Comparison of ENCODE assay signal across 22 cellular contexts in genomic region chr5:179237770-179238627, GRCh38.
DNase-seq lines count a peak whose midpoint lies in the region; TF ChIP-seq lines count a peak whose summit lies in the region.
"Had no signal": no experiment of that assay in that cellular context is flagged by ENCODE, and none has a peak within 500 bp of the region (broad histone marks: within the 10 kb centered on the region; RNA-seq: fewer than 3 reads in every experiment).

No MANE protein-coding gene starts in this region.

- 95% methylated on average over 21 of the region's 26 CpGs for WGBS in suprapubic skin

- TF ChIP-seq CTCF in Peyer's patch (IDR thresholded peaks at IDR 0.05), result no peak
- no peak for TF ChIP-seq CTCF in suprapubic skin (IDR thresholded peaks at IDR 0.05)

- H3K9me3 ChIP-seq in Peyer's patch (no peaks in the 10 kb centered on the region), suprapubic skin (no peaks in the 10 kb centered on the region)
- H3K9me3 ChIP-seq: HAP-1, thyroid gland had no signal

- H3K4me3 ChIP-seq in Peyer's patch, result no peak overlapping the region
- no peak overlapping the region for H3K4me3 ChIP-seq in suprapubic skin
- H3K4me3 ChIP-seq: HAP-1, hepatocyte, left lung, thyroid gland had no signal

- no peak overlapping the region for H3K27ac ChIP-seq in Peyer's patch
- no peak overlapping the region for H3K27ac ChIP-seq in suprapubic skin
- H3K27ac ChIP-seq: 22Rv1, hepatocyte, left lung, thyroid gland had no signal

- H3K36me3 ChIP-seq in Peyer's patch (no peaks in the 10 kb centered on the region), suprapubic skin (no peaks in the 10 kb centered on the region)
- H3K36me3 ChIP-seq: HAP-1, left lung, thyroid gland had no signal

- H3K4me1 ChIP-seq in Peyer's patch (no peaks in the 10 kb centered on the region), suprapubic skin (peaks cover 13% of the 10 kb centered on the region)
- H3K4me1 ChIP-seq: HAP-1, thyroid gland had no signal

- H3K27me3 ChIP-seq in Peyer's patch (no peaks in the 10 kb centered on the region), suprapubic skin (no peaks in the 10 kb centered on the region)
- H3K27me3 ChIP-seq: hepatocyte, thyroid gland had no signal

- TF ChIP-seq POLR2A in Peyer's patch (IDR thresholded peaks at IDR 0.05) (no peak), suprapubic skin (IDR thresholded peaks at IDR 0.05) (no peak), erythroblast (IDR thresholded peaks at IDR 0.05; ENCODE audit: low read length) (no peak)

- TF ChIP-seq EP300 in suprapubic skin (IDR thresholded peaks at IDR 0.05), result no peak

- DNase-seq in activated CD8-positive, alpha-beta memory T cell treated with anti-CD3 and anti-CD28 coated beads for 24 hours, result peak; percentile 26
- DNase-seq in activated CD8-positive, alpha-beta memory T cell treated with anti-CD3 and anti-CD28 coated beads, Interleukin-2, amount 50 U/mL, for 4 hours, result no peak
- DNase-seq in Peyer's patch (peak in 2 of 3 donors; percentile 29 to 40), mesenteric fat pad (ENCODE audit: low spot score) (peak; percentile 86), suprapubic skin (ENCODE audit: low spot score in 2 of 2) (peak; percentile 27 to 77), erythroblast (lab: John Stamatoyannopoulos, UW) (no peak), NCI-H446 (lab: John Stamatoyannopoulos, UW) (no peak)
- no peak for DNase-seq in stimulated activated naive CD4-positive, alpha-beta T cell (lab: John Stamatoyannopoulos, UW)
- DNase-seq: activated CD4-positive, alpha-beta T cell treated with anti-CD3 and anti-CD28 coated beads, Interleukin-2, amount 50 U/mL, for 48 hours; activated gamma-delta T cell treated with Interleukin-2 at 50 U/mL for 16 hours; Calu3; caudate nucleus; DND-41; left lung; NCI-H1105; NCI-H187 treated with DMSO at 0.1 percent for 48 hours; NCI-H2227 treated with DMSO at 0.1 percent for 48 hours; NCI-H748 treated with DMSO at 0.1 percent for 48 hours; thyroid gland had no signal

Comparison
In these comparisons a context has a peak if more than half of its experiments do, and no peak if none do; other contexts are left out.
1. DNase-seq: peak in activated CD8-positive, alpha-beta memory T cell treated with anti-CD3 and anti-CD28 coated beads for 24 hours (single experiment), Peyer's patch (2 of 3), mesenteric fat pad (single experiment) and suprapubic skin (2 of 2); none in activated CD8-positive, alpha-beta memory T cell treated with anti-CD3 and anti-CD28 coated beads, Interleukin-2, amount 50 U/mL, for 4 hours (single experiment), erythroblast (0 of 2), NCI-H446 (0 of 2) and stimulated activated naive CD4-positive, alpha-beta T cell (0 of 6).